ENCODE assay signal across 18 cellular contexts in the genomic region with DNA sequence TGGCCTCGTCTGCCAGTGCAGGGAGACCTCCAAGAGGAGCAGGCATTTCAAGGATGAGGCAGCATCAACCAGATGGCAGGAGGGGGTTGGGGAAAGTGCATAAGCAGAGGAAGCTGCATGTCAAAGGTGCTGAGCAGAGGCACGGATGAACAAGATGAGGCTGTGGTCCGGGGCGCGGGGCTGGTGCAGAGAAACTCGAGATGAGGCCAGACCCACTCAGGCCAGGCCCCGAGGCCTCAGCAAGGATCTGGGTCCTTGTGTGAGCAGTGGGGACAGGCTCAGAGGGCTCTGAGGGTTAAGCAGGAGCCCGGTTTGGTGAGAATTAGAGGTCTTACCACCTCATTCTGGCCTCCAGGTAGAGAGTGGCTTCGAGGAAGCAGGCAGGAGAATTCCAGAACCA.
A peak's percentile ranks its signal among the peaks of the same experiment; 100 is the strongest.
DNase-seq lines count a peak whose midpoint lies in the region; ATAC-seq and TF ChIP-seq lines count a peak whose summit lies in the region.
"Had no signal": no experiment of that assay in that cellular context is flagged by ENCODE, and none has a peak within 500 bp of the region (broad histone marks: within the 10 kb centered on the region; RNA-seq: fewer than 3 reads in every experiment).

No MANE protein-coding gene starts in this region.

- H3K79me2 ChIP-seq in neural progenitor cell (ENCODE audit: low read depth), result no peaks in the 10 kb centered on the region

- H3K36me3 ChIP-seq in HEK293 (ENCODE audit: control insufficient read depth in 2 of 2, insufficient read depth in 1 of 2, low read length in 2 of 2) (no peaks in the 10 kb centered on the region), neural progenitor cell (no peaks in the 10 kb centered on the region), Caco-2 (ENCODE audit: control insufficient read depth, insufficient read depth, low read length) (no peaks in the 10 kb centered on the region)
- H3K36me3 ChIP-seq: SJSA1 had no signal

- H3K4me3 ChIP-seq in HEK293 (ENCODE audit: low read depth, low read length), result no peak overlapping the region
- H3K4me3 ChIP-seq in neural progenitor cell, result no peak overlapping the region
- H3K4me3 ChIP-seq in Caco-2 (ENCODE audit: low read depth, low read length), result no peak overlapping the region
- H3K4me3 ChIP-seq: A549, GM23338, PC-9, SJSA1 had no signal

- peaks cover 9% of the 10 kb centered on the region for H3K4me1 Mint-ChIP-seq in activated naive CD4-positive, alpha-beta T cell treated with anti-CD3 and anti-CD28 coated beads for 36 hours (ENCODE audit: low read depth)
- H3K4me1 Mint-ChIP-seq in T-helper 17 cell, result peaks cover 17% of the 10 kb centered on the region
- H3K4me1 Mint-ChIP-seq in neural progenitor cell, result peaks cover 30% of the 10 kb centered on the region
- no peaks in the 10 kb centered on the region for H3K4me1 Mint-ChIP-seq in Caco-2 (ENCODE audit: low read depth, unreplicated experiment)
- H3K4me1 Mint-ChIP-seq: GM23338 had no signal

- no peak for TF ChIP-seq CTCF in HEK293 (tag by site-specific recombination; IDR thresholded peaks at IDR 0.05)
- no peak for TF ChIP-seq CTCF in neural progenitor cell (IDR thresholded peaks at IDR 0.05)
- TF ChIP-seq CTCF in Caco-2 (IDR thresholded peaks at IDR 0.05; ENCODE audit: insufficient read depth in 1 of 2, low read depth in 1 of 2, low read length in 1 of 2, severe bottlenecking in 1 of 2, unreplicated experiment in 1 of 2), result no peak

- H3K27ac Mint-ChIP-seq in activated naive CD4-positive, alpha-beta T cell treated with anti-CD3 and anti-CD28 coated beads for 36 hours, result peak overlapping the region; percentile 43
- peak overlapping the region; percentile 77 for H3K27ac Mint-ChIP-seq in T-helper 17 cell
- peak overlapping the region; percentile 76 for H3K27ac Mint-ChIP-seq in neural progenitor cell
- H3K27ac Mint-ChIP-seq in Caco-2 (ENCODE audit: unreplicated experiment), result no peak overlapping the region
- H3K27ac Mint-ChIP-seq: GM23338 had no signal

- no peaks in the 10 kb centered on the region for H3K27me3 Mint-ChIP-seq in activated naive CD4-positive, alpha-beta T cell treated with anti-CD3 and anti-CD28 coated beads for 36 hours (ENCODE audit: low read depth)
- no peaks in the 10 kb centered on the region for H3K27me3 Mint-ChIP-seq in T-helper 17 cell
- H3K27me3 Mint-ChIP-seq in neural progenitor cell (ENCODE audit: insufficient read depth, low read depth), result peaks cover 6% of the 10 kb centered on the region
- H3K27me3 Mint-ChIP-seq in Caco-2 (ENCODE audit: insufficient read depth, unreplicated experiment), result no peaks in the 10 kb centered on the region

- no peaks in the 10 kb centered on the region for H3K9me3 Mint-ChIP-seq in activated naive CD4-positive, alpha-beta T cell treated with anti-CD3 and anti-CD28 coated beads for 36 hours
- no peaks in the 10 kb centered on the region for H3K9me3 Mint-ChIP-seq in neural progenitor cell
- no peaks in the 10 kb centered on the region for H3K9me3 Mint-ChIP-seq in Caco-2 (ENCODE audit: unreplicated experiment)
- H3K9me3 Mint-ChIP-seq: GM23338 had no signal

- H3K9ac ChIP-seq in neural progenitor cell, result no peak overlapping the region

- no peak for DNase-seq in activated naive CD4-positive, alpha-beta T cell treated with anti-CD3 and anti-CD28 coated beads for 36 hours
- no peak for DNase-seq in activated naive CD4-positive, alpha-beta T cell treated with Interleukin-2 at 50 U/mL for 16 hours
- no peak for DNase-seq in T-helper 17 cell
- no peak for DNase-seq in neural progenitor cell (ENCODE audit: low spot score)
- DNase-seq in Caco-2, result no peak
- DNase-seq: C1 segment of cervical spinal cord, DMS 273 treated with DMSO at 0.1 percent for 48 hours, KG1, NCI-H1436, NCI-H226, NCI-H69, PC-9 had no signal

- H3K27me3 ChIP-seq in neural progenitor cell (no peaks in the 10 kb centered on the region), Caco-2 (replicated peaks; ENCODE audit: control insufficient read depth, insufficient read depth, low read length) (no peaks in the 10 kb centered on the region)
- H3K27me3 ChIP-seq: SJSA1 had no signal

- H3K4me3 Mint-ChIP-seq in activated naive CD4-positive, alpha-beta T cell treated with anti-CD3 and anti-CD28 coated beads for 36 hours, result no peak overlapping the region
- peak overlapping the region; percentile 67 for H3K4me3 Mint-ChIP-seq in T-helper 17 cell
- no peak overlapping the region for H3K4me3 Mint-ChIP-seq in neural progenitor cell
- no peak overlapping the region for H3K4me3 Mint-ChIP-seq in Caco-2 (ENCODE audit: unreplicated experiment)
- H3K4me3 Mint-ChIP-seq: GM23338 had no signal

- no TSS peak for BruUV-seq in Caco-2 (replicated peaks; lab: Mats Ljungman, UMichigan)

- no peak overlapping the region for H2AFZ ChIP-seq in neural progenitor cell (replicated peaks)
- H2AFZ ChIP-seq: GM23338, PC-9 had no signal

- CTCF ChIA-PET in activated naive CD4-positive, alpha-beta T cell treated with anti-CD3 and anti-CD28 coated beads for 36 hours (lab: Charles Lee), result no interaction called here
- CTCF ChIA-PET in HEK293 (lab: Yijun Ruan, JAX), result no interaction called here
- CTCF ChIA-PET in Caco-2 (lab: Charles Lee), result no interaction called here

- H3K9me3 ChIP-seq in HEK293 (ENCODE audit: control insufficient read depth, insufficient read depth, low read depth, low read length) (no peaks in the 10 kb centered on the region), T-helper 17 cell (ENCODE audit: control insufficient read depth, low read length, poor library complexity, severe bottlenecking) (no peaks in the 10 kb centered on the region), neural progenitor cell (ENCODE audit: low read depth) (no peaks in the 10 kb centered on the region), Caco-2 (no peaks in the 10 kb centered on the region)
- H3K9me3 ChIP-seq: A549, SJSA1 had no signal

- H3K4me1 ChIP-seq in HEK293 (ENCODE audit: control insufficient read depth, insufficient read depth, low read length), result no peaks in the 10 kb centered on the region
- no peaks in the 10 kb centered on the region for H3K4me1 ChIP-seq in neural progenitor cell
- H3K4me1 ChIP-seq in Caco-2, result no peaks in the 10 kb centered on the region
- H3K4me1 ChIP-seq: A549 had no signal

- no peaks in the 10 kb centered on the region for H4K20me1 ChIP-seq in neural progenitor cell (ENCODE audit: low read depth)

- H3K36me3 Mint-ChIP-seq in activated naive CD4-positive, alpha-beta T cell treated with anti-CD3 and anti-CD28 coated beads for 36 hours (ENCODE audit: low read depth), result no peaks in the 10 kb centered on the region
- H3K36me3 Mint-ChIP-seq in T-helper 17 cell (ENCODE audit: low read depth), result no peaks in the 10 kb centered on the region
- no peaks in the 10 kb centered on the region for H3K36me3 Mint-ChIP-seq in neural progenitor cell
- no peaks in the 10 kb centered on the region for H3K36me3 Mint-ChIP-seq in Caco-2 (ENCODE audit: insufficient read depth, unreplicated experiment)

- no peak overlapping the region for H3K4me2 ChIP-seq in neural progenitor cell
- H3K4me2 ChIP-seq: A549, GM23338, PC-9 had no signal

- H3K27ac ChIP-seq in HEK293 (ENCODE audit: extremely low read depth, low read depth, low read length) (no peak overlapping the region), neural progenitor cell (no peak overlapping the region)
- H3K27ac ChIP-seq: A549, PC-9, SJSA1 had no signal

- no peaks in the 10 kb centered on the region for H3F3A ChIP-seq in neural progenitor cell (ENCODE audit: low read depth)

- intact Hi-C loops in activated naive CD4-positive, alpha-beta T cell treated with anti-CD3 and anti-CD28 coated beads for 36 hours (cut with micrococcal nuclease), result no loop called here
- intact Hi-C loops in Caco-2 (cut with micrococcal nuclease; ENCODE audit: unreplicated experiment), result no loop called here

- POLR2A ChIA-PET in HEK293 (lab: Yijun Ruan, JAX) (no interaction called here), Caco-2 (lab: Charles Lee) (no interaction called here)

- ATAC-seq in T-helper 17 cell (no peak), HG02759 (IDR thresholded peaks at IDR 0.05; ENCODE audit: unreplicated experiment) (no peak), GM21529 (IDR thresholded peaks at IDR 0.05; ENCODE audit: unreplicated experiment) (no peak)
- ATAC-seq: A549, GM23338 had no signal

TF ChIP-seq in HEK293, 187 proteins besides CTCF, POLR2A, EP300 and RAD21:
- TF ChIP-seq ZFP3 (tag by site-specific recombination; IDR thresholded peaks at IDR 0.05; ENCODE audit: low read depth) (peak; percentile 54), ZFP69B (tag by site-specific recombination; IDR thresholded peaks at IDR 0.05) (no peak)
